Comparison of ENCODE assay signal across 2 cellular contexts in the genomic region with DNA sequence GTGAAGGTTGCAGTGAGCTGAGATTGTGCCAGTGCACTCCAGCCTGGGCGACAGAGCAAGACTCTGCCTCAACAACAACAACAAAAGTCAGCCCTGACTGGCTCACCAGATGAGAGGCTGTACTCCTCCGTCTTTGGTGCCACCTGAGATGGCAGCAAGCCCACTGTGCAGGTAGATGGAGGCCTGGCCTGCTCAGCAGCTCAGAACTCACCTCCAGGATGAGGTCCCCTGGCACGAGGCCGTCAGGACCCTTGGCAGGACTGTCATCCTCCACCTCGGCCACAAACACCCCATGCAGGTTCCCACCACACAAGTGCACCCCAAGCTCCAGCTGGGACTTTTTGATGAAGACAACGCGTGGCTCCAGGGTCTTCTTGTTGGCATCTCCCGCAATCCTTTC.
TF ChIP-seq lines count a peak whose summit lies in the region.

No MANE protein-coding gene starts in this region.

TF ChIP-seq in H1, 55 proteins besides CTCF, POLR2A, EP300 and RAD21:
- TF ChIP-seq SUZ12 (IDR thresholded peaks at IDR 0.05; ENCODE audit: low read length) (no peak), TBP (IDR thresholded peaks at IDR 0.05; ENCODE audit: low read depth, low read length) (no peak), TAF1 (IDR thresholded peaks at IDR 0.05; ENCODE audit: low read depth, low read length) (no peak), HDAC6 (IDR thresholded peaks at IDR 0.05; ENCODE audit: low read depth, low read length) (no peak)

TF ChIP-seq in HepG2, 621 proteins besides CTCF, POLR2A, EP300 and RAD21:
- no peak for TF ChIP-seq NFATC3 (CRISPR knock-in tag; IDR thresholded peaks at IDR 0.05)
TF ChIP-seq in HepG2: peak in this region for 0.
